8 cellular contexts compared by ENCODE assay signal in the genomic region with DNA sequence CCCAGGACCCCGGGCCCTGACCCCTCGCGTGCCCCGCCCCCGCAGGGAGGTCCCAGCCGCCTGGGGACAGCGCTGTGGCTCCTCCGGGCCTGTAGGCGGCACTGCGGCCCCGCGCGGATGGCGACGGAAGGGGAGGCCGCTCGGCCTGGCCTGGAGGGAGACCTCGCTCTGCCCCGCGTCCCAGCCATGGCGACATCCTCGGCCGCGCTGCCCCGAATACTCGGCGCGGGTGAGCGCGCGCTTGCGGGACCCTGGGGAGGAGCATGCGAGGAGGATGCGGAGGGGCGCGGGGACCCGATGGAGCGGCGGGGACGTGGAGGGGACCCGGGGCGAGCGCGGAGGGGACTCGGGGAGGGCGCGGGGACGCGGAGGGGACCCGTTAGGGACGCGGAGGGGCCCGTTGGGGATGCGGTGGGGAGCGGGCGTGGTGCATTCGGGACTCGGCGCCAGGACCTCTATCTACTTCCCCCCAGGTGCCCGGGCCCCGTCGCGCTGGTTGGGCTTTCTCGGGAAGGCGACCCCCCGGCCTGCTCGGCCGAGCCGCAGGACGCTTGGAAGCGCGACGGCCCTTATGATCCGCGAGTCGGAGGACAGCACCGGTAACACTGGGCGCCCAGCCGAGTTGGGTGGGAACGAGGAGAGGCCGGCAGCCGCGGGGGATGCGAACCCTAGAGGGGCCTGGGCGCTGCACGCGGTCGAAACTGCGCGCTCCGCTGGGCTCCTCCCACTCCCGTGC. TPM values are rescaled to one million over a fixed set of nuclear protein-coding genes. Genes with fewer than 3 reads are reported as not detected.
A peak's percentile ranks its signal among the peaks of the same experiment; 100 is the strongest.
DNase-seq lines count a peak whose midpoint lies in the region; ATAC-seq, FAIRE-seq and TF ChIP-seq lines count a peak whose summit lies in the region.

Gene MRPS2, plus strand, starts transcription at position 158 of the 736 bp plus-strand sequence. Its CDS starts 29 bp downstream, at position 187.

- no peaks in the 10 kb centered on the region for H3K9me3 ChIP-seq in kidney (ENCODE audit: control insufficient read depth in 1 of 2, low read length in 2 of 2)

- peak; percentile 65 for ATAC-seq in HG02973 (IDR thresholded peaks at IDR 0.05; ENCODE audit: unreplicated experiment)

- peak within 1 kb of the TSS; percentile 69 to 88 for H3K4me3 ChIP-seq in kidney (ENCODE audit: low read length in 2 of 2)

- peaks cover 8 to 15% of the 10 kb centered on the region in 2 donors for H3K4me1 ChIP-seq in kidney (ENCODE audit: control insufficient read depth in 1 of 2, insufficient read depth in 1 of 2, low read depth in 1 of 2, low read length in 2 of 2)

- peak within 1 kb of the TSS; percentile 54 to 78 for H3K9ac ChIP-seq in kidney (ENCODE audit: low read length in 2 of 2)

- FAIRE-seq in kidney (lab: Jason Lieb, UNC): no peak

- H3K27ac ChIP-seq in kidney (ENCODE audit: low read depth in 2 of 2, low read length in 2 of 2): peak within 1 kb of the TSS; percentile 60 to 71

- intact Hi-C loops in kidney (cut with DNase I): no loop called here

- H3K36me3 ChIP-seq in kidney (ENCODE audit: control insufficient read depth in 1 of 2, insufficient read depth in 2 of 2, low read length in 2 of 2): peaks cover 12% of the 10 kb centered on the region in 2 donors

- DNase-seq in NCI-H82 (lab: John Stamatoyannopoulos, UW): peak; percentile 90
- DNase-seq in NCI-H82 treated with DMSO at 0.1 percent for 48 hours (lab: John Stamatoyannopoulos, UW; ENCODE audit: unreplicated experiment): no peak
- DNase-seq in NCI-H2171 (lab: John Stamatoyannopoulos, UW): peak; percentile 85
- peak; percentile 74 for DNase-seq in activated CD4-positive, CD25-positive, alpha-beta regulatory T cell treated with anti-CD3 and anti-CD28 coated beads, Interleukin-2, amount 50 U/mL, for 16 hours (ENCODE audit: low read depth, low spot score)
- DNase-seq in central memory CD4-positive, alpha-beta T cell: peak; percentile 78
- peak; percentile 96 for DNase-seq in kidney
- DNase-seq in stimulated activated CD4-positive, alpha-beta T cell treated with anti-CD3 and anti-CD28 coated beads, Interleukin-15, amount 100 ng/mL, for 1 hour (ENCODE audit: low read depth in 1 of 2, low spot score in 1 of 2): peak; percentile 72 to 76

- peak; percentile 90 for TF ChIP-seq CTCF in kidney (IDR thresholded peaks at IDR 0.05; ENCODE audit: borderline replicate concordance, extremely low read depth, insufficient read depth)

RNA-seq across cellular contexts. Expression of gene MRPS2, which starts in this region (rescaled TPM):
- 29.1 TPM for total RNA-seq in kidney
- polyA plus RNA-seq in kidney (ENCODE audit: insufficient read depth, low read depth, low replicate concordance): 92.7 TPM
